4 cellular contexts compared by ENCODE assay signal in the genomic region with DNA sequence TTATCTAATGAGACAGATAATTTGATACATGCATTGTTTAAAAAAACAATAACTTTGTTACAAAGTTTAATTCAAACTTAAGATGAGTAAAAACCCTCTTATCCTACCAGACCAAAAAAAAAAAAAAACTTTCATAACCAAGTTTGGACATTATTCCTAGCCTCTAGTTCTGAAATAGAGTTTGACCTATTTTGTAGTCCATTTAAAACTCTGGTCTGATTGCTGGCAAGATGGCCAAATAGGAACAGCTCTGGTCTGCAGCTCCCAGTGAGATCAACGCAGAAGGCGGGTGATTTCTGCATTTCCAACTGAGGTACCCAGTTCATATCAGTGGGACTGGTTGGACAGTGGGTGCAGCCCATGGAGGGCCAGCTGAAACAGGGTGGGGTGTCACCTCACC.
"Had no signal": no experiment of that assay in that cellular context is flagged by ENCODE, and none has a peak within 500 bp of the region (broad histone marks: within the 10 kb centered on the region; RNA-seq: fewer than 3 reads in every experiment).

No MANE protein-coding gene starts in this region.

- ATAC-seq: GM23338 had no signal

- H3K4me3 ChIP-seq: GM23338 had no signal

- DNase-seq: H9, HCEC 1CT, KBM-7 had no signal
